ENCODE assay signal across 8 cellular contexts in the genomic region with DNA sequence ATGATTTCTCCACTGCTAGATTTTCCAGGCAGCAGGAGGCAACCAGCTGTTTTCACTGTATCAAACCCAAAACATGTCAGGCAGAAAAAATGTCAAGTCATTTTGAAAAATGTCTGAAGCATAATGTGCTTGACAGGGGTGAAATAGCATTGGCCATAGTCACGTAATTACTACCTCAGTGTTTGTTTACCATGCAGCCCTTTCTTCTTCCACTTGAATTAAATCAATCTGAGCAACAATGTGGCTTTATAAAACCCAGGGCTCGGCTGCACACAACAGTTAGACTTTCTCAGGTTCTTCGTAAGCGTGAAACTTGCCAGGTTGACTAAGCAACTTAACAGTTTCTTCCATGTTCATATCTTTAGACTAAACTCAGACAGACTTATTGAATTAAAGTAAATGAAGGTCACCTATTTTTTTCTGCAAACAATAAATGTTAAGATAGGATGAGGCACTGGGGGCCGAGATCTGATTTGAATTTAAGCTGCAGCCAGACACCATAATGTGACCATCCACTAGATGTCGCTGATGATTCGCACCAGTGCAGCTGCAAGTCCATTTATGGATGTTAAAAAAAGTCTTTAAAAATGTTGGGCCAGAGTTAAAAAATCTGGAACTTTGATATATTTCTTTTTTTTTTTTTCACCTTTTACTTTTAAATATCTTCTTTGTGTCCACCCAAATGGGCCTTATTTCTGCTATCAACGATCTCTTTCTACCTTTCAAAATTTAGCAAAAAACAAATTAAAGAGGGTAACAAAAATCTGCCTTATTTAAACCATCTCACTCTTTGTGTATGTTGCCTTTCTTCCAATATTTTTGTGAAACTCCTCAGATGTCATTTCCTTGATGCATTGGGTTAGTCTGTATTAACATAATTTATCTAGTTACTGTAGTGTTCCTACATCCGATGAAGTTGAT.
A peak's percentile ranks its signal among the peaks of the same experiment; 100 is the strongest.
DNase-seq lines count a peak whose midpoint lies in the region; ATAC-seq and TF ChIP-seq lines count a peak whose summit lies in the region.

No MANE protein-coding gene starts in this region.

- H3K4me3 ChIP-seq in foreskin fibroblast (ENCODE audit: low read depth in 1 of 2, low read length in 2 of 2): no peak overlapping the region
- H3K4me3 ChIP-seq in ovary: no peak overlapping the region

- TF ChIP-seq CTCF in foreskin fibroblast (IDR thresholded peaks at IDR 0.05; ENCODE audit: low read depth, low read length) (peak; percentile 78), ovary (IDR thresholded peaks at IDR 0.05) (peak; percentile 58 to 67 (median 63))

- no peak for TF ChIP-seq EP300 in ovary (IDR thresholded peaks at IDR 0.05)

- no peaks in the 10 kb centered on the region for H3K27me3 ChIP-seq in ovary

- no peak for TF ChIP-seq POLR2A in ovary (IDR thresholded peaks at IDR 0.05)

- no peak overlapping the region for H3K27ac ChIP-seq in ovary

- no peaks in the 10 kb centered on the region for H3K9me3 ChIP-seq in ovary

- WGBS in ovary, 3 donors: 15 to 25% (median 16%) methylated on average over 9 of the region's 9 CpGs

- ATAC-seq in HG02763 (IDR thresholded peaks at IDR 0.05; ENCODE audit: unreplicated experiment) (no peak), GM19035 (IDR thresholded peaks at IDR 0.05; ENCODE audit: unreplicated experiment) (no peak)

- no peaks in the 10 kb centered on the region for H3K36me3 ChIP-seq in ovary

- intact Hi-C loops in ovary (cut with DNase I): no loop called here

- no peaks in the 10 kb centered on the region for H3K4me1 ChIP-seq in ovary (ENCODE audit: insufficient read depth)

- peak; percentile 70 for DNase-seq in D341Med (ENCODE audit: low spot score)
- DNase-seq in H4 (ENCODE audit: low spot score): peak; percentile 77
- DNase-seq in NCI-H2107 (lab: John Stamatoyannopoulos, UW): peak; percentile 31
- peak; percentile 6 for DNase-seq in activated CD4-positive, alpha-beta T cell treated with anti-CD3 and anti-CD28 coated beads, Interleukin-2, amount 50 U/mL, for 1 hour
- DNase-seq in foreskin fibroblast: peak; percentile 57 to 90
- DNase-seq in ovary: peak; percentile 40 to 63 (median 57)

Comparison
In these comparisons a context has a peak if more than half of its experiments do, and no peak if none do; other contexts are left out.
1. DNase-seq: peak in every context shown above with its lines; median percentile 77 in H4; 74 in foreskin fibroblast; 70 in D341Med; 57 in ovary; 31 in NCI-H2107; 6 in activated CD4-positive, alpha-beta T cell treated with anti-CD3 and anti-CD28 coated beads, Interleukin-2, amount 50 U/mL, for 1 hour.